Comparison of ENCODE assay signal across 33 cellular contexts in genomic region chr5:8934455-8934854, GRCh38.
"Had no signal": no experiment of that assay in that cellular context is flagged by ENCODE, and none has a peak within 500 bp of the region (broad histone marks: within the 10 kb centered on the region; RNA-seq: fewer than 3 reads in every experiment).

No MANE protein-coding gene starts in this region.

- H3K27ac ChIP-seq: brain microvascular endothelial cell, cardiac muscle cell, KMS-11 had no signal

- H3K4me3 ChIP-seq: cardiac muscle cell had no signal

- H3K4me2 ChIP-seq: KMS-11 had no signal

- H3K36me3 ChIP-seq: brain microvascular endothelial cell, cardiac muscle cell had no signal

- H3K36me3 Mint-ChIP-seq: activated naive CD4-positive, alpha-beta T cell treated with anti-CD3 and anti-CD28 coated beads, Interleukin-2, amount 10 ng/mL, durations not matched to agents 7 days and 5 days; activated naive CD8-positive, alpha-beta T cell had no signal

- H3K27ac Mint-ChIP-seq: activated CD4-positive, alpha-beta T cell treated with anti-CD3 and anti-CD28 coated beads for 36 hours; activated CD4-positive, alpha-beta T cell treated with anti-CD3 and anti-CD28 coated beads, Interleukin-2, amount 10 ng/mL, durations not matched to agents 7 days and 5 days; activated CD8-positive, alpha-beta T cell treated with anti-CD3 and anti-CD28 coated beads, Interleukin-2, amount 10 ng/mL, durations not matched to agents 7 days and 5 days; activated naive CD4-positive, alpha-beta T cell treated with anti-CD3 and anti-CD28 coated beads, Interleukin-2, amount 10 ng/mL, durations not matched to agents 7 days and 5 days; activated naive CD8-positive, alpha-beta T cell; activated naive CD8-positive, alpha-beta T cell treated with anti-CD3 and anti-CD28 coated beads, Interleukin-2, amount 50 U/mL, for 24 hours; activated T-helper 1 cell treated with anti-CD3 and anti-CD28 coated beads, Interleukin-12 subunit alpha, Interleukin-12 subunit beta, Interleukin-2, Interleukin-4 antibody, amounts not matched to agents 30 ng/mL and 10 ng/mL and 1 ng/mL, durations not matched to agents 14 hours and 24 hours and 36 hours had no signal

- H3K4me1 Mint-ChIP-seq: activated CD4-positive, alpha-beta T cell treated with anti-CD3 and anti-CD28 coated beads for 36 hours; activated CD4-positive, alpha-beta T cell treated with anti-CD3 and anti-CD28 coated beads, Interleukin-2, amount 10 ng/mL, durations not matched to agents 7 days and 5 days; activated naive CD4-positive, alpha-beta T cell treated with anti-CD3 and anti-CD28 coated beads, Interleukin-2, amount 10 ng/mL, durations not matched to agents 7 days and 5 days; activated naive CD8-positive, alpha-beta T cell treated with anti-CD3 and anti-CD28 coated beads, Interleukin-2, amount 50 U/mL, for 24 hours; central memory CD8-positive, alpha-beta T cell had no signal

- DNase-seq: activated CD4-positive, alpha-beta T cell treated with anti-CD3 and anti-CD28 coated beads for 36 hours; activated CD4-positive, alpha-beta T cell treated with anti-CD3 and anti-CD28 coated beads, Interleukin-2, amount 10 ng/mL, durations not matched to agents 7 days and 5 days; activated CD4-positive, alpha-beta T cell treated with anti-CD3 and anti-CD28 coated beads, Interleukin-2, amount 50 U/mL, for 48 hours; activated CD8-positive, alpha-beta T cell treated with anti-CD3 and anti-CD28 coated beads, Interleukin-2, amount 10 ng/mL, durations not matched to agents 7 days and 5 days; activated gamma-delta T cell treated with Interleukin-2 at 50 U/mL for 16 hours; activated naive CD4-positive, alpha-beta T cell treated with anti-CD3 and anti-CD28 coated beads, Interleukin-2, amount 10 ng/mL, durations not matched to agents 7 days and 5 days; activated naive CD8-positive, alpha-beta T cell treated with anti-CD3 and anti-CD28 coated beads, Interleukin-2, amount 50 U/mL, for 24 hours; activated T-cell treated with anti-CD3 and anti-CD28 coated beads, Interleukin-2, amount 50 U/mL, for 4 hours; anterior cingulate cortex; brain microvascular endothelial cell; NCI-H1092 treated with DMSO at 0.1 percent for 48 hours; NCI-H1417; NCI-H146; NCI-H187 treated with DMSO at 0.1 percent for 48 hours; NCI-H2081; NCI-H2171 treated with DMSO at 0.1 percent for 48 hours; NCI-H2227 treated with DMSO at 0.1 percent for 48 hours; NCI-H446 treated with DMSO at 0.1 percent for 48 hours; NCI-H524; NCI-H69; SIG-M5; T-helper 1 cell; T-helper 2 cell; T-helper 9 cell had no signal

- H3K27me3 ChIP-seq: brain microvascular endothelial cell, cardiac muscle cell had no signal

- ATAC-seq: activated CD4-positive, alpha-beta T cell treated with anti-CD3 and anti-CD28 coated beads for 36 hours; activated CD4-positive, CD25-positive, alpha-beta regulatory T cell treated with anti-CD3 and anti-CD28 coated beads, Interleukin-2, amount 50 U/mL, for 24 hours; activated CD8-positive, alpha-beta T cell treated with anti-CD3 and anti-CD28 coated beads, Interleukin-2, amount 10 ng/mL, durations not matched to agents 7 days and 5 days; activated naive CD8-positive, alpha-beta T cell treated with anti-CD3 and anti-CD28 coated beads, Interleukin-2, amount 50 U/mL, for 24 hours; activated T-cell treated with anti-CD3 and anti-CD28 coated beads, Interleukin-2, amount 50 U/mL, for 4 hours; Panc1; Right ventricle myocardium inferior; SK-N-SH treated with all-trans-retinoic acid at 6 μM for 48 hours had no signal

- H3K9ac ChIP-seq: KMS-11 had no signal

- H3K27me3 Mint-ChIP-seq: activated CD4-positive, alpha-beta T cell treated with anti-CD3 and anti-CD28 coated beads for 36 hours; activated CD4-positive, alpha-beta T cell treated with anti-CD3 and anti-CD28 coated beads, Interleukin-2, amount 10 ng/mL, durations not matched to agents 7 days and 5 days; activated naive CD4-positive, alpha-beta T cell treated with anti-CD3 and anti-CD28 coated beads, Interleukin-2, amount 10 ng/mL, durations not matched to agents 7 days and 5 days; activated naive CD8-positive, alpha-beta T cell; activated naive CD8-positive, alpha-beta T cell treated with anti-CD3 and anti-CD28 coated beads, Interleukin-2, amount 50 U/mL, for 24 hours; central memory CD8-positive, alpha-beta T cell had no signal

- H3K4me3 Mint-ChIP-seq: activated CD4-positive, alpha-beta T cell treated with anti-CD3 and anti-CD28 coated beads for 36 hours; activated CD4-positive, alpha-beta T cell treated with anti-CD3 and anti-CD28 coated beads, Interleukin-2, amount 10 ng/mL, durations not matched to agents 7 days and 5 days; activated CD8-positive, alpha-beta T cell treated with anti-CD3 and anti-CD28 coated beads, Interleukin-2, amount 10 ng/mL, durations not matched to agents 7 days and 5 days; activated naive CD4-positive, alpha-beta T cell treated with anti-CD3 and anti-CD28 coated beads, Interleukin-2, amount 10 ng/mL, durations not matched to agents 7 days and 5 days; activated naive CD8-positive, alpha-beta T cell; activated naive CD8-positive, alpha-beta T cell treated with anti-CD3 and anti-CD28 coated beads, Interleukin-2, amount 50 U/mL, for 24 hours; activated T-cell treated with anti-CD3 and anti-CD28 coated beads, Interleukin-2, amount 50 U/mL, for 4 hours; activated T-helper 1 cell treated with anti-CD3 and anti-CD28 coated beads, Interleukin-12 subunit alpha, Interleukin-12 subunit beta, Interleukin-2, Interleukin-4 antibody, amounts not matched to agents 30 ng/mL and 10 ng/mL and 1 ng/mL, durations not matched to agents 14 hours and 24 hours and 36 hours; central memory CD8-positive, alpha-beta T cell had no signal
